Comparison of ENCODE assay signal across 9 cellular contexts in genomic region chr12:6765048-6765633, GRCh38. TPM values are rescaled to one million over a fixed set of nuclear protein-coding genes. Genes with fewer than 3 reads are reported as not detected.
A peak's percentile ranks its signal among the peaks of the same experiment; 100 is the strongest.
DNase-seq lines count a peak whose midpoint lies in the region; ATAC-seq and TF ChIP-seq lines count a peak whose summit lies in the region.
"Had no signal": no experiment of that assay in that cellular context is flagged by ENCODE, and none has a peak within 500 bp of the region (broad histone marks: within the 10 kb centered on the region; RNA-seq: fewer than 3 reads in every experiment).

No MANE protein-coding gene starts in this region.

- ATAC-seq in gastrocnemius medialis (no peak), HG03097 (IDR thresholded peaks at IDR 0.05; ENCODE audit: low FRiP score, unreplicated experiment) (no peak)

- DNase-seq in NCI-H345 (lab: John Stamatoyannopoulos, UW) (peak; percentile 65), NCI-H345 treated with DMSO at 0.1 percent for 48 hours (lab: John Stamatoyannopoulos, UW; ENCODE audit: unreplicated experiment) (no peak), RWPE1 (ENCODE audit: low spot score) (no peak), erythroblast (lab: John Stamatoyannopoulos, UW) (peak; percentile 75 to 77), gastrocnemius medialis (no peak), DMS114 treated with DMSO at 0.1 percent for 48 hours (lab: John Stamatoyannopoulos, UW; ENCODE audit: unreplicated experiment) (no peak), HEK293T (ENCODE audit: extremely low spot score) (no peak)

- TF ChIP-seq POLR2A in erythroblast (IDR thresholded peaks at IDR 0.05; ENCODE audit: low read length) = peak; percentile 39
- no peak for TF ChIP-seq POLR2A in gastrocnemius medialis (IDR thresholded peaks at IDR 0.05)

- peak overlapping the region; percentile 65 to 89 (median 81) for H3K4me3 ChIP-seq in gastrocnemius medialis

- POLR2A ChIA-PET in RWPE1 (lab: Yijun Ruan, JAX; ENCODE audit: low non-redundant PET) (interaction anchor here (1.0 kb wide), 1 partner anchor 12 kb away, joined by 3 read pairs; the partner anchor contains the start of gene MLF2), HEK293T (lab: Yijun Ruan, JAX) (interaction anchor here (0.7 to 8.6 kb wide), 12 partner anchors 12 to 157 kb away, joined by 3 to 148 read pairs (median 12); partner anchors contain the start of genes CDCA3, COPS7A, GPR162 and MLF2)

- no peaks in the 10 kb centered on the region for H3K36me3 ChIP-seq in gastrocnemius medialis

- TF ChIP-seq CTCF in RWPE1 (conservative IDR thresholded peaks at IDR 0.05; ENCODE audit: low read depth) (no peak), gastrocnemius medialis (IDR thresholded peaks at IDR 0.05 in 4 of 5, conservative IDR thresholded peaks at IDR 0.05 in 1 of 5) (no peak)

- H3K9me3 ChIP-seq in gastrocnemius medialis = no peaks in the 10 kb centered on the region

- CTCF ChIA-PET in RWPE1 (lab: Yijun Ruan, JAX) (interaction anchor here (2.5 kb wide), 1 partner anchor 12 kb away, joined by 27 read pairs; the partner anchor contains the start of gene MLF2), HEK293T (lab: Yijun Ruan, JAX) (interaction anchor here (0.7 to 4.1 kb wide), 4 partner anchors 12 to 41 kb away, joined by 3 to 38 read pairs (median 15); partner anchors contain the start of genes COPS7A and MLF2)

- intact Hi-C loops in gastrocnemius medialis (cut with DNase I; ENCODE audit: low total_unique reads) = loop anchor here (5.0 kb wide), 1 partner anchor 103 kb away; the partner anchor contains the start of gene ING4

- in situ Hi-C loops in gastrocnemius medialis (cut with MboI; ENCODE audit: low sequenced_read_pairs in 4 of 4) = no loop called here

- peaks cover 0 to 9% (median 0%) of the 10 kb centered on the region in 3 donors for H3K27me3 ChIP-seq in gastrocnemius medialis

- H3K4me1 ChIP-seq in gastrocnemius medialis = peaks cover 20 to 26% of the 10 kb centered on the region in 2 donors

- H3K27ac ChIP-seq in RWPE1 (peak overlapping the region; percentile 94), gastrocnemius medialis (peak overlapping the region; percentile 73 to 85 (median 82))

TF ChIP-seq in HEK293T, 16 proteins besides CTCF, POLR2A, EP300 and RAD21:
- TF ChIP-seq CTBP1 (IDR thresholded peaks at IDR 0.05; ENCODE audit: borderline replicate concordance) (no peak), FOXK2 (IDR thresholded peaks at IDR 0.05) (no peak), L3MBTL2 (conservative IDR thresholded peaks at IDR 0.05) (no peak), LEF1 (IDR thresholded peaks at IDR 0.05; ENCODE audit: borderline replicate concordance) (no peak), ARNT (IDR thresholded peaks at IDR 0.05) (no peak), SUZ12 (IDR thresholded peaks at IDR 0.05) (no peak), ELF4 (IDR thresholded peaks at IDR 0.05) (no peak), NFRKB (IDR thresholded peaks at IDR 0.05) (no peak), FOXA1 (IDR thresholded peaks at IDR 0.05) (no peak), BHLHE40 (IDR thresholded peaks at IDR 0.05; ENCODE audit: borderline replicate concordance) (no peak), PKNOX1 (IDR thresholded peaks at IDR 0.05) (no peak), FOXM1 (IDR thresholded peaks at IDR 0.05; ENCODE audit: borderline replicate concordance) (no peak), ZNF384 (IDR thresholded peaks at IDR 0.05) (no peak), SP1 (IDR thresholded peaks at IDR 0.05) (no peak), TARDBP (IDR thresholded peaks at IDR 0.05) (no peak), HDGF (IDR thresholded peaks at IDR 0.05; ENCODE audit: borderline replicate concordance) (no peak)

RNA-seq across cellular contexts. Expression of gene PTMS, which starts 1.0 kb away (rescaled TPM):
- total RNA-seq in gastrocnemius medialis = 10 to 100 TPM; 15.0 to 40.4 (median 31.5) TPM

RNA-seq across cellular contexts. Expression of gene LAG3, which starts 7.2 kb away (rescaled TPM):
- not detected for total RNA-seq in gastrocnemius medialis
- total RNA-seq: Daoy had no signal

RNA-seq across cellular contexts. Expression of gene MLF2, which starts 12.2 kb away (rescaled TPM):
- 100 to 1,000 TPM; 105 to 181 (median 165) TPM for total RNA-seq in gastrocnemius medialis

RNA-seq across cellular contexts. Expression of gene CD4, which starts 24.2 kb away (rescaled TPM):
- 10 to 100 TPM in 1 of 4 donors, 1 to 10 TPM in 3; 1.8 to 12.9 (median 3.8) TPM for total RNA-seq in gastrocnemius medialis
- total RNA-seq: Daoy had no signal

RNA-seq across cellular contexts. Expression of gene COPS7A, which starts 41.3 kb away (rescaled TPM):
- 100 to 1,000 TPM in 2 of 4 donors, 10 to 100 TPM in 2; 82.0 to 132 (median 99.0) TPM for total RNA-seq in gastrocnemius medialis

Comparison
In these comparisons a context has a peak if more than half of its experiments do, and no peak if none do; other contexts are left out.
1. DNase-seq: peak in NCI-H345 (single experiment) and erythroblast (2 of 2); none in NCI-H345 treated with DMSO at 0.1 percent for 48 hours (single experiment), RWPE1 (single experiment), gastrocnemius medialis (0 of 2), DMS114 treated with DMSO at 0.1 percent for 48 hours (single experiment) and HEK293T (single experiment).